ENCODE assay signal across 25 cellular contexts in genomic region chr22:37337204-37337943, GRCh38. TPM values are rescaled to one million over a fixed set of nuclear protein-coding genes. Genes with fewer than 3 reads are reported as not detected.
A peak's percentile ranks its signal among the peaks of the same experiment; 100 is the strongest.
DNase-seq lines count a peak whose midpoint lies in the region; FAIRE-seq and TF ChIP-seq lines count a peak whose summit lies in the region.
"Had no signal": no experiment of that assay in that cellular context is flagged by ENCODE, and none has a peak within 500 bp of the region (broad histone marks: within the 10 kb centered on the region; RNA-seq: fewer than 3 reads in every experiment).

No MANE protein-coding gene starts in this region.

- no peaks in the 10 kb centered on the region for H3K9me3 Mint-ChIP-seq in astrocyte (ENCODE audit: unreplicated experiment)
- H3K9me3 Mint-ChIP-seq: activated T-helper 1 cell treated with anti-CD3 and anti-CD28 coated beads, Interleukin-12 subunit alpha, Interleukin-12 subunit beta, Interleukin-2, Interleukin-4 antibody, amounts not matched to agents 30 ng/mL and 10 ng/mL and 1 ng/mL, durations not matched to agents 14 hours and 24 hours and 36 hours; natural killer cell treated with Interleukin-12 subunit alpha and Interleukin-12 subunit beta and Interleukin-15 and Interleukin-18, amount 100 ng/mL, for 72 hours; type B pancreatic cell had no signal

- H3K9ac ChIP-seq in GM23248 (no peak overlapping the region), astrocyte (ENCODE audit: low read length) (no peak overlapping the region)
- H3K9ac ChIP-seq: KMS-11 had no signal

- H2AFZ ChIP-seq in GM23248 (no peak overlapping the region), astrocyte (ENCODE audit: low read depth, low read length) (no peak overlapping the region), osteoblast (ENCODE audit: low read length) (no peak overlapping the region)

- H3K27me3 ChIP-seq in GM23248 (replicated peaks; ENCODE audit: insufficient read depth) (no peaks in the 10 kb centered on the region), astrocyte (ENCODE audit: insufficient read depth, low read length) (peaks cover 23% of the 10 kb centered on the region), osteoblast (ENCODE audit: insufficient read depth, low read length) (peaks cover 61% of the 10 kb centered on the region), adrenal gland (peaks cover 38% of the 10 kb centered on the region), spleen (replicated peaks in 1 of 7) (peaks cover 7 to 90% (median 39%) of the 10 kb centered on the region in 7 donors)

- peak; percentile 67 for DNase-seq in GM23248
- peak; percentile 44 for DNase-seq in NCI-H226
- no peak for DNase-seq in astrocyte (ENCODE audit: low read depth)
- peak; percentile 91 for DNase-seq in osteoblast (ENCODE audit: insufficient read length, low spot score, missing footprints)
- DNase-seq in NCI-H1930 (lab: John Stamatoyannopoulos, UW): no peak
- DNase-seq in NCI-H1092 (lab: John Stamatoyannopoulos, UW): no peak
- DNase-seq in adrenal gland: no peak
- no peak for DNase-seq in spleen
- DNase-seq: activated CD4-positive, CD25-positive, alpha-beta regulatory T cell treated with anti-CD3 and anti-CD28 coated beads, Interleukin-2, amount 50 U/mL, for 72 hours; COR-L47; GDM1; NCI-H1105 treated with DMSO at 0.1 percent for 48 hours; NCI-H526 treated with DMSO at 0.1 percent for 48 hours; stimulated activated CD4-positive, alpha-beta T cell treated with anti-CD3 and anti-CD28 coated beads, Interleukin-1b, Interleukin-23, amount 100 ng/mL, for 48 hours; stimulated activated naive CD8-positive, alpha-beta T cell treated with anti-CD3 and anti-CD28 coated beads, Interleukin-15, Interleukin-2, amounts not matched to agents 100 U/mL and 50 U/mL, for 24 hours; T-helper 9 cell had no signal

- TF ChIP-seq POLR2A in adrenal gland (IDR thresholded peaks at IDR 0.05) (no peak), spleen (IDR thresholded peaks at IDR 0.05) (no peak)

- no peaks in the 10 kb centered on the region for H3K36me3 ChIP-seq in GM23248 (ENCODE audit: low read depth)
- H3K36me3 ChIP-seq in astrocyte (ENCODE audit: insufficient read depth, low read length): no peaks in the 10 kb centered on the region
- no peaks in the 10 kb centered on the region for H3K36me3 ChIP-seq in osteoblast (ENCODE audit: insufficient read depth, low read length)
- H3K36me3 ChIP-seq in adrenal gland (replicated peaks in 1 of 2): no peaks in the 10 kb centered on the region
- H3K36me3 ChIP-seq in spleen: no peaks in the 10 kb centered on the region

- no peak for FAIRE-seq in astrocyte (lab: Jason Lieb, UNC)
- FAIRE-seq: endometrium had no signal

- H3K27me3 Mint-ChIP-seq in astrocyte (ENCODE audit: low read depth, unreplicated experiment): peaks cover 64% of the 10 kb centered on the region

- peaks cover 8% of the 10 kb centered on the region for H3K4me1 Mint-ChIP-seq in astrocyte (ENCODE audit: low read depth, unreplicated experiment)

- in situ Hi-C loops in GM23248 (cut with MboI): no loop called here

- H3K4me2 ChIP-seq in GM23248 (ENCODE audit: unreplicated experiment) (no peak overlapping the region), astrocyte (ENCODE audit: low read length) (peak overlapping the region; percentile 17), osteoblast (ENCODE audit: insufficient read depth, low read length) (no peak overlapping the region)
- H3K4me2 ChIP-seq: KMS-11 had no signal

- H3K9me2 ChIP-seq in GM23248 (ENCODE audit: insufficient read depth): no peaks in the 10 kb centered on the region

- no peak overlapping the region for H3K27ac Mint-ChIP-seq in astrocyte (ENCODE audit: unreplicated experiment)
- H3K27ac Mint-ChIP-seq: activated naive CD8-positive, alpha-beta T cell; activated T-helper 1 cell treated with anti-CD3 and anti-CD28 coated beads, Interleukin-12 subunit alpha, Interleukin-12 subunit beta, Interleukin-2, Interleukin-4 antibody, amounts not matched to agents 30 ng/mL and 10 ng/mL and 1 ng/mL, durations not matched to agents 14 hours and 24 hours and 36 hours; B cell; natural killer cell treated with Interleukin-12 subunit alpha and Interleukin-12 subunit beta and Interleukin-15 and Interleukin-18, amount 100 ng/mL, for 72 hours; type B pancreatic cell had no signal

- H3K79me2 ChIP-seq in GM23248 (ENCODE audit: insufficient read depth) (no peaks in the 10 kb centered on the region), astrocyte (ENCODE audit: insufficient read depth, low read length) (no peaks in the 10 kb centered on the region), osteoblast (ENCODE audit: insufficient read depth, low read length) (no peaks in the 10 kb centered on the region)

- intact Hi-C loops in adrenal gland (cut with DNase I) (no loop called here), spleen (cut with DNase I; ENCODE audit: low total_unique reads) (loop anchor here (10.0 kb wide), 1 partner anchor 87 kb away; the partner anchor contains the start of gene ELFN2)

- no peaks in the 10 kb centered on the region for H3F3A ChIP-seq in GM23248 (ENCODE audit: insufficient read depth)

- WGBS in GM23248 (ENCODE audit: low coverage in 1 of 2, low lambda C conversion rate in 2 of 2, missing lambda C conversion rate in 2 of 2), 2 experiments: 61 to 72% methylated on average over 7 to 8 of the region's 8 CpGs
- WGBS in adrenal gland, 4 donors: 60 to 68% (median 63%) methylated on average over 8 of the region's 8 CpGs
- 63 to 80% (median 72%) methylated on average over 8 of the region's 8 CpGs for WGBS in spleen, 5 donors

- H3K4me1 ChIP-seq in GM23248 (ENCODE audit: insufficient read depth) (peaks cover 16% of the 10 kb centered on the region), astrocyte (ENCODE audit: insufficient read depth, low read length) (peaks cover 25% of the 10 kb centered on the region), osteoblast (ENCODE audit: insufficient read depth, low read length) (peaks cover 14% of the 10 kb centered on the region), adrenal gland (replicated peaks in 1 of 2) (no peaks in the 10 kb centered on the region), spleen (peaks cover 0 to 18% (median 7%) of the 10 kb centered on the region in 6 donors)

- H3K9me3 ChIP-seq in GM23248 (ENCODE audit: low read depth): no peaks in the 10 kb centered on the region
- no peaks in the 10 kb centered on the region for H3K9me3 ChIP-seq in astrocyte (ENCODE audit: insufficient read depth, low read depth, low read length)
- H3K9me3 ChIP-seq in osteoblast (ENCODE audit: low read depth, low read length): no peaks in the 10 kb centered on the region
- no peaks in the 10 kb centered on the region for H3K9me3 ChIP-seq in adrenal gland (replicated peaks in 1 of 3)
- no peaks in the 10 kb centered on the region for H3K9me3 ChIP-seq in spleen

- H4K20me1 ChIP-seq in GM23248 (ENCODE audit: insufficient read depth): no peaks in the 10 kb centered on the region
- H4K20me1 ChIP-seq in astrocyte (ENCODE audit: insufficient read depth, low read length): no peaks in the 10 kb centered on the region
- H4K20me1 ChIP-seq in osteoblast (ENCODE audit: insufficient read depth, low read length): peaks cover 3% of the 10 kb centered on the region

- H3K27ac ChIP-seq in GM23248 (no peak overlapping the region), astrocyte (ENCODE audit: low read depth, low read length) (no peak overlapping the region), osteoblast (ENCODE audit: low read depth, low read length) (no peak overlapping the region), adrenal gland (no peak overlapping the region), spleen (no peak overlapping the region)
- H3K27ac ChIP-seq: coronary artery, KMS-11 had no signal

- no peak overlapping the region for H3K4me3 Mint-ChIP-seq in astrocyte (ENCODE audit: unreplicated experiment)
- H3K4me3 Mint-ChIP-seq: activated naive CD8-positive, alpha-beta T cell; activated T-helper 1 cell treated with anti-CD3 and anti-CD28 coated beads, Interleukin-12 subunit alpha, Interleukin-12 subunit beta, Interleukin-2, Interleukin-4 antibody, amounts not matched to agents 30 ng/mL and 10 ng/mL and 1 ng/mL, durations not matched to agents 14 hours and 24 hours and 36 hours; B cell; brain; natural killer cell treated with Interleukin-12 subunit alpha and Interleukin-12 subunit beta and Interleukin-15 and Interleukin-18, amount 100 ng/mL, for 72 hours; type B pancreatic cell had no signal

- TF ChIP-seq CTCF in astrocyte (IDR thresholded peaks at IDR 0.05; ENCODE audit: insufficient read depth, low read depth, low read length) (no peak), osteoblast (IDR thresholded peaks at IDR 0.05; ENCODE audit: extremely low read depth, low read depth, low read length) (no peak), adrenal gland (IDR thresholded peaks at IDR 0.05) (no peak), spleen (IDR thresholded peaks at IDR 0.05 in 8 of 11, conservative IDR thresholded peaks at IDR 0.05 in 3 of 11) (no peak)

- H3K36me3 Mint-ChIP-seq in astrocyte (ENCODE audit: low read depth, unreplicated experiment): no peaks in the 10 kb centered on the region
- H3K36me3 Mint-ChIP-seq: activated naive CD8-positive, alpha-beta T cell; brain; natural killer cell treated with Interleukin-12 subunit alpha and Interleukin-12 subunit beta and Interleukin-15 and Interleukin-18, amount 100 ng/mL, for 72 hours; type B pancreatic cell had no signal

- no peak overlapping the region for H3K4me3 ChIP-seq in GM23248
- H3K4me3 ChIP-seq in astrocyte (ENCODE audit: insufficient read depth, low read depth, low read length): no peak overlapping the region
- no peak overlapping the region for H3K4me3 ChIP-seq in osteoblast (ENCODE audit: insufficient read depth, low read length)
- no peak overlapping the region for H3K4me3 ChIP-seq in adrenal gland
- no peak overlapping the region for H3K4me3 ChIP-seq in spleen
- H3K4me3 ChIP-seq: coronary artery had no signal

RNA-seq across cellular contexts. Expression of gene CYTH4, which starts 55.1 kb away (rescaled TPM):
- not detected in 2 replicates for total RNA-seq in GM23248 (2014; rRNA removed; shearing (Covaris generic))
- polyA plus RNA-seq in GM23248 (2016; fragmentation: Nextera tagmentation; extraction: Ambion mirVana) (not detected in 2 replicates), adrenal gland (10 to 100 TPM in 2 of 3 donors, 1 to 10 TPM in 1; 7.5 to 26.6 (median 11.5) TPM), spleen (10 to 100 TPM; 35.3 to 58.1 (median 53.6) TPM)
- total RNA-seq in astrocyte (not detected in 2 replicates), osteoblast (0.59 and 0.72 TPM in 2 replicates), adrenal gland (10 to 100 TPM; 16.4 to 80.7 (median 25.5) TPM), spleen (100 to 1,000 TPM in 6 of 7 donors, 10 to 100 TPM in 1; 97.5 to 238 (median 118) TPM)

Comparison
In these comparisons a context has a peak if more than half of its experiments do, and no peak if none do; other contexts are left out.
1. DNase-seq: peak in GM23248 (single experiment), NCI-H226 (single experiment) and osteoblast (single experiment); none in astrocyte (single experiment), NCI-H1930 (0 of 2), NCI-H1092 (single experiment), adrenal gland (0 of 7) and spleen (single experiment).
2. RNA of gene CYTH4, which starts 55.1 kb away (total RNA-seq): 97.5 to 238 TPM in spleen and 16.4 to 80.7 TPM in adrenal gland; 0.59 to 0.72 TPM in osteoblast, not detected in GM23248 and not detected in astrocyte; every median in the first group is over 10 times any median in the second.